In genomic region chr10:110500515-110500905, GRCh38 we compare ENCODE assay signal across 8 cellular contexts. TPM values are rescaled to one million over a fixed set of nuclear protein-coding genes. Genes with fewer than 3 reads are reported as not detected.
DNase-seq lines count a peak whose midpoint lies in the region; ATAC-seq and TF ChIP-seq lines count a peak whose summit lies in the region.

No MANE protein-coding gene starts in this region.

- H3K36me3 Mint-ChIP-seq in activated CD8-positive, alpha-beta memory T cell treated with anti-CD3 and anti-CD28 coated beads, Interleukin-2, amount 10 ng/mL, durations not matched to agents 7 days and 5 days = peaks cover 69% of the 10 kb centered on the region

- H3K9me3 Mint-ChIP-seq in activated CD8-positive, alpha-beta memory T cell treated with anti-CD3 and anti-CD28 coated beads, Interleukin-2, amount 10 ng/mL, durations not matched to agents 7 days and 5 days (ENCODE audit: low read depth) = no peaks in the 10 kb centered on the region

- TF ChIP-seq CTCF in tibial nerve (IDR thresholded peaks at IDR 0.05) = no peak

- CTCF ChIA-PET in activated CD8-positive, alpha-beta memory T cell treated with anti-CD3 and anti-CD28 coated beads, Interleukin-2, amount 10 ng/mL, durations not matched to agents 7 days and 5 days (lab: Charles Lee) = interaction anchor here (0.9 to 11.1 kb wide), 12 partner anchors 14 to 195 kb away, joined by 3 to 178 read pairs (median 4); partner anchors contain the start of gene SMNDC1

- H3K27me3 ChIP-seq in tibial nerve = no peaks in the 10 kb centered on the region

- peak overlapping the region; percentile 97 for H3K27ac Mint-ChIP-seq in activated CD8-positive, alpha-beta memory T cell treated with anti-CD3 and anti-CD28 coated beads, Interleukin-2, amount 10 ng/mL, durations not matched to agents 7 days and 5 days

- no peaks in the 10 kb centered on the region for H3K9me3 ChIP-seq in tibial nerve

- no peak for DNase-seq in activated CD8-positive, alpha-beta memory T cell treated with anti-CD3 and anti-CD28 coated beads, Interleukin-2, amount 10 ng/mL, durations not matched to agents 7 days and 5 days
- DNase-seq in activated CD8-positive, alpha-beta memory T cell treated with anti-CD3 and anti-CD28 coated beads for 24 hours = no peak
- DNase-seq in amniotic epithelial cell (ENCODE audit: low read depth) (peak; percentile 89), hepatic stellate cell (ENCODE audit: low spot score) (peak; percentile 85), tibial nerve (ENCODE audit: low spot score in 2 of 2) (no peak), NCI-H345 treated with DMSO at 0.1 percent for 48 hours (lab: John Stamatoyannopoulos, UW; ENCODE audit: unreplicated experiment) (no peak), NCI-H1694 treated with DMSO at 0.1 percent for 48 hours (lab: John Stamatoyannopoulos, UW) (no peak), NCI-H187 treated with DMSO at 0.1 percent for 48 hours (lab: John Stamatoyannopoulos, UW) (no peak)

- peaks cover 0 to 88% (median 68%) of the 10 kb centered on the region in 4 donors for H3K4me1 ChIP-seq in tibial nerve

- peak overlapping the region in 3 of 4 donors; percentile 36 to 76 (median 59) for H3K27ac ChIP-seq in tibial nerve

- H3K36me3 ChIP-seq in tibial nerve = no peaks in the 10 kb centered on the region

- TF ChIP-seq POLR2A in tibial nerve (IDR thresholded peaks at IDR 0.05) = no peak

- peak overlapping the region; percentile 99 for H3K4me3 Mint-ChIP-seq in activated CD8-positive, alpha-beta memory T cell treated with anti-CD3 and anti-CD28 coated beads, Interleukin-2, amount 10 ng/mL, durations not matched to agents 7 days and 5 days

- H3K4me1 Mint-ChIP-seq in activated CD8-positive, alpha-beta memory T cell treated with anti-CD3 and anti-CD28 coated beads, Interleukin-2, amount 10 ng/mL, durations not matched to agents 7 days and 5 days = peaks cover 70% of the 10 kb centered on the region

- ATAC-seq in activated CD8-positive, alpha-beta memory T cell treated with anti-CD3 and anti-CD28 coated beads, Interleukin-2, amount 10 ng/mL, durations not matched to agents 7 days and 5 days = no peak

- TF ChIP-seq EP300 in tibial nerve (IDR thresholded peaks at IDR 0.05) = no peak

- 66 to 67% methylated on average over 3 of the region's 3 CpGs for WGBS in tibial nerve, 2 donors

- H3K27me3 Mint-ChIP-seq in activated CD8-positive, alpha-beta memory T cell treated with anti-CD3 and anti-CD28 coated beads, Interleukin-2, amount 10 ng/mL, durations not matched to agents 7 days and 5 days = no peaks in the 10 kb centered on the region

- peak overlapping the region in 1 of 4 donors; percentile 81 for H3K4me3 ChIP-seq in tibial nerve

RNA-seq across cellular contexts. Expression of gene DUSP5, which starts 2.8 kb away (rescaled TPM):
- 100 to 1,000 TPM; 102 to 223 TPM for total RNA-seq in activated CD8-positive, alpha-beta memory T cell treated with anti-CD3 and anti-CD28 coated beads, Interleukin-2, amount 10 ng/mL, durations not matched to agents 7 days and 5 days
- total RNA-seq in tibial nerve = 10 to 100 TPM; 12.4 to 27.9 (median 23.6) TPM

Comparison
In these comparisons a context has a peak if more than half of its experiments do, and no peak if none do; other contexts are left out.
1. DNase-seq: peak in amniotic epithelial cell (single experiment) and hepatic stellate cell (single experiment); none in activated CD8-positive, alpha-beta memory T cell treated with anti-CD3 and anti-CD28 coated beads, Interleukin-2, amount 10 ng/mL, durations not matched to agents 7 days and 5 days (single experiment), activated CD8-positive, alpha-beta memory T cell treated with anti-CD3 and anti-CD28 coated beads for 24 hours (single experiment), tibial nerve (0 of 2), NCI-H345 treated with DMSO at 0.1 percent for 48 hours (single experiment), NCI-H1694 treated with DMSO at 0.1 percent for 48 hours (single experiment) and NCI-H187 treated with DMSO at 0.1 percent for 48 hours (single experiment).